Comparison of ENCODE assay signal across 1 cellular context in the genomic region with DNA sequence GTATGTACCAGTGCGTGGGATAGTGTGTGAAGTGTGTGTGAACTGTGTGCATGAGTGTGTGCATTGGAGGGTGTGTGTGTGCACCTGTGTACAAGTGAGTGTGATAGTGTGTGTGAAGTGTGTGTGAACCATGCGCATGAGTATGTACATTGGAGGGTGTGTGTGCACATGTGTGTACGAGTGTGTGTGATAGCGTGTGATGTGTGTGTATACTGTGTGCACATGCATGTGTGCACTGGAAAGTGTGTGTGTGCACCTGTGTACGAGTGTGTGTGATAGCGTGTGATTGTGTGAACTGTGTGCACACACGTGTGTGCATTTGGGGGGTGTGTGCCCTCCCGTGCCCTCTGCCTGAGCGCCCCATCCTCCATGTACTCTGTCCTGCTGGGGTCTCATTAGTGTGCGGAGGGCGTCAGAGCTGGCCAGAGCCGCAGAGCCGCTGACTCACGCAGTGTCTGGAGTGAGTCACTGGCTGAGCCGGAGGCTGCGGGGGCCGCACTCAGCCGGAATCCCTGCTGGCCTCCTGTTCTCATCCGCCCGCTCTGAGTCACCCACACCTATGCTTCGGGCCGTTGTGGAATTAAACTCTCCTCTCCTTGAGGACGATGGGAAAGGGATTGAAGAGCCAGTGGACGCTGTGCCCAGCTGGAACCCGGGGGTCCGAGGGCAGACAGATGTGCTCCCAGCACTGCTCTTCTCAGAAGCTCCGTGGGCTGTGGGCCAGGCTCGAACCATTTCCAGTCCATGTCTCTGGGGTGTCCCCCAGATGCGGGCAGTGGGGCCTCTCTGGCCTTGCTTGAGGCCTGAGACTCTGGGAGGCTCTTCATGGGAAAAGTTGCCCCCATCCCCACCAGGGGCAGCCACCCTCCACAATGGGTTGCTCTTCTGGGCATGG.
TF ChIP-seq lines count a peak whose summit lies in the region.

No MANE protein-coding gene starts in this region.

TF ChIP-seq in HEK293, 187 proteins besides CTCF, POLR2A, EP300 and RAD21 (continued from another document and continues in another):
- 0 out of 2 replicates have a peak, but pooled peaks have one; percentile 11 for TF ChIP-seq ZNF560 (tag by site-specific recombination; IDR thresholded peaks at IDR 0.05; ENCODE audit: borderline replicate concordance)
- TF ChIP-seq TRIM28 (IDR thresholded peaks at IDR 0.05; ENCODE audit: borderline replicate concordance, low read length) = peak; percentile 56; the same call in 1 of the 2 replicates
- no peak for TF ChIP-seq ZNF548 (tag by site-specific recombination; IDR thresholded peaks at IDR 0.05)
- no peak for TF ChIP-seq ZNF391 (tag by site-specific recombination; IDR thresholded peaks at IDR 0.05; ENCODE audit: borderline replicate concordance, low read depth)
- TF ChIP-seq ZNF132 (tag by site-specific recombination; IDR thresholded peaks at IDR 0.05; ENCODE audit: borderline replicate concordance) = no peak
- no peak for TF ChIP-seq ZNF704 (tag by site-specific recombination; IDR thresholded peaks at IDR 0.05)
- 0 out of 2 replicates have a peak, but pooled peaks have one; percentile 65 for TF ChIP-seq ZNF155 (tag by site-specific recombination; IDR thresholded peaks at IDR 0.05)
- peak; percentile 98 for TF ChIP-seq HIC1 (tag by site-specific recombination; IDR thresholded peaks at IDR 0.05)
- TF ChIP-seq ZIC2 (tag by site-specific recombination; IDR thresholded peaks at IDR 0.05) = peak; percentile 97
- TF ChIP-seq, protein P1, sequence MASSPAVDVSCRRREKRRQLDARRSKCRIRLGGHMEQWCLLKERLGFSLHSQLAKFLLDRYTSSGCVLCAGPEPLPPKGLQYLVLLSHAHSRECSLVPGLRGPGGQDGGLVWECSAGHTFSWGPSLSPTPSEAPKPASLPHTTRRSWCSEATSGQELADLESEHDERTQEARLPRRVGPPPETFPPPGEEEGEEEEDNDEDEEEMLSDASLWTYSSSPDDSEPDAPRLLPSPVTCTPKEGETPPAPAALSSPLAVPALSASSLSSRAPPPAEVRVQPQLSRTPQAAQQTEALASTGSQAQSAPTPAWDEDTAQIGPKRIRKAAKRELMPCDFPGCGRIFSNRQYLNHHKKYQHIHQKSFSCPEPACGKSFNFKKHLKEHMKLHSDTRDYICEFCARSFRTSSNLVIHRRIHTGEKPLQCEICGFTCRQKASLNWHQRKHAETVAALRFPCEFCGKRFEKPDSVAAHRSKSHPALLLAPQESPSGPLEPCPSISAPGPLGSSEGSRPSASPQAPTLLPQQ (tag by site-specific recombination; IDR thresholded peaks at IDR 0.05) = peak; percentile 51; the same call in 1 of the 2 replicates
- TF ChIP-seq MEIS1 (CRISPR knock-in tag; IDR thresholded peaks at IDR 0.05; ENCODE audit: borderline replicate concordance) = no peak
- TF ChIP-seq WT1 (tag by site-specific recombination; IDR thresholded peaks at IDR 0.05) = no peak
- no peak for TF ChIP-seq ZNF660 (tag by site-specific recombination; IDR thresholded peaks at IDR 0.05)
- TF ChIP-seq ZFP69B (tag by site-specific recombination; IDR thresholded peaks at IDR 0.05) = peak; percentile 34; the same call in 1 of the 2 replicates
- TF ChIP-seq ZNF214 (tag by site-specific recombination; IDR thresholded peaks at IDR 0.05; ENCODE audit: borderline replicate concordance) = no peak
- TF ChIP-seq ZNF324 (tag by site-specific recombination; IDR thresholded peaks at IDR 0.05) = no peak
- TF ChIP-seq, protein P2, sequence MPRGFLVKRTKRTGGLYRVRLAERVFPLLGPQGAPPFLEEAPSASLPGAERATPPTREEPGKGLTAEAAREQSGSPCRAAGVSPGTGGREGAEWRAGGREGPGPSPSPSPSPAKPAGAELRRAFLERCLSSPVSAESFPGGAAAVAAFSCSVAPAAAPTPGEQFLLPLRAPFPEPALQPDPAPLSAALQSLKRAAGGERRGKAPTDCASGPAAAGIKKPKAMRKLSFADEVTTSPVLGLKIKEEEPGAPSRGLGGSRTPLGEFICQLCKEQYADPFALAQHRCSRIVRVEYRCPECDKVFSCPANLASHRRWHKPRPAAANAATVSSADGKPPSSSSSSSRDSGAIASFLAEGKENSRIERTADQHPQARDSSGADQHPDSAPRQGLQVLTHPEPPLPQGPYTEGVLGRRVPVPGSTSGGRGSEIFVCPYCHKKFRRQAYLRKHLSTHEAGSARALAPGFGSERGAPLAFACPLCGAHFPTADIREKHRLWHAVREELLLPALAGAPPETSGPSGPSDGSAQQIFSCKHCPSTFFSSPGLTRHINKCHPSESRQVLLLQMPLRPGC (tag by site-specific recombination; IDR thresholded peaks at IDR 0.05) = peak; percentile 29; the same call in 1 of the 2 replicates
- peak; percentile 47 for TF ChIP-seq ZBTB8A (tag by site-specific recombination; IDR thresholded peaks at IDR 0.05)
- peak; percentile 25 for TF ChIP-seq KLF16 (tag by site-specific recombination; IDR thresholded peaks at IDR 0.05)
- TF ChIP-seq KLF17 (tag by site-specific recombination; IDR thresholded peaks at IDR 0.05) = peak; percentile 63; the same call in 1 of the 2 replicates
- TF ChIP-seq BCL11B (tag by site-specific recombination; IDR thresholded peaks at IDR 0.05; ENCODE audit: low read depth) = no peak
- 0 out of 2 replicates have a peak, but pooled peaks have one; percentile 18 for TF ChIP-seq ZNF133 (tag by site-specific recombination; IDR thresholded peaks at IDR 0.05)
- 0 out of 2 replicates have a peak, but pooled peaks have one; percentile 20 for TF ChIP-seq ZBTB20 (tag by site-specific recombination; IDR thresholded peaks at IDR 0.05)
- TF ChIP-seq ZNF184 (tag by site-specific recombination; IDR thresholded peaks at IDR 0.05) = 0 out of 2 replicates have a peak, but pooled peaks have one; percentile 62
- TF ChIP-seq, protein P3, sequence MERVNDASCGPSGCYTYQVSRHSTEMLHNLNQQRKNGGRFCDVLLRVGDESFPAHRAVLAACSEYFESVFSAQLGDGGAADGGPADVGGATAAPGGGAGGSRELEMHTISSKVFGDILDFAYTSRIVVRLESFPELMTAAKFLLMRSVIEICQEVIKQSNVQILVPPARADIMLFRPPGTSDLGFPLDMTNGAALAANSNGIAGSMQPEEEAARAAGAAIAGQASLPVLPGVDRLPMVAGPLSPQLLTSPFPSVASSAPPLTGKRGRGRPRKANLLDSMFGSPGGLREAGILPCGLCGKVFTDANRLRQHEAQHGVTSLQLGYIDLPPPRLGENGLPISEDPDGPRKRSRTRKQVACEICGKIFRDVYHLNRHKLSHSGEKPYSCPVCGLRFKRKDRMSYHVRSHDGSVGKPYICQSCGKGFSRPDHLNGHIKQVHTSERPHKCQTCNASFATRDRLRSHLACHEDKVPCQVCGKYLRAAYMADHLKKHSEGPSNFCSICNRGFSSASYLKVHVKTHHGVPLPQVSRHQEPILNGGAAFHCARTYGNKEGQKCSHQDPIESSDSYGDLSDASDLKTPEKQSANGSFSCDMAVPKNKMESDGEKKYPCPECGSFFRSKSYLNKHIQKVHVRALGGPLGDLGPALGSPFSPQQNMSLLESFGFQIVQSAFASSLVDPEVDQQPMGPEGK (tag by site-specific recombination; IDR thresholded peaks at IDR 0.05) = peak; percentile 54
- TF ChIP-seq BCL11A (tag by site-specific recombination; IDR thresholded peaks at IDR 0.05; ENCODE audit: low read depth) = 0 out of 2 replicates have a peak, but pooled peaks have one; percentile 59
- TF ChIP-seq ZNF138 (tag by site-specific recombination; IDR thresholded peaks at IDR 0.05; ENCODE audit: borderline replicate concordance) = no peak
- TF ChIP-seq GLIS2 (tag by site-specific recombination; IDR thresholded peaks at IDR 0.05) = peak; percentile 82
- no peak for TF ChIP-seq HOXA7 (CRISPR knock-in tag; IDR thresholded peaks at IDR 0.05; ENCODE audit: borderline replicate concordance)
- no peak for TF ChIP-seq SALL2 (tag by site-specific recombination; IDR thresholded peaks at IDR 0.05; ENCODE audit: borderline replicate concordance)
- no peak for TF ChIP-seq ZNF658 (tag by site-specific recombination; IDR thresholded peaks at IDR 0.05)
- peak; percentile 39; the same call in 1 of the 2 replicates for TF ChIP-seq KLF1 (tag by site-specific recombination; IDR thresholded peaks at IDR 0.05)
- peak; percentile 87 for TF ChIP-seq ZEB2 (tag by site-specific recombination; IDR thresholded peaks at IDR 0.05)
- TF ChIP-seq ZNF629 (tag by site-specific recombination; IDR thresholded peaks at IDR 0.05) = peak; percentile 73
- peak; percentile 36; the same call in 1 of the 2 replicates for TF ChIP-seq ZNF791 (tag by site-specific recombination; IDR thresholded peaks at IDR 0.05)
- TF ChIP-seq ZBTB17 (tag by site-specific recombination; IDR thresholded peaks at IDR 0.05) = 0 out of 2 replicates have a peak, but pooled peaks have one; percentile 38
- TF ChIP-seq, protein P4, sequence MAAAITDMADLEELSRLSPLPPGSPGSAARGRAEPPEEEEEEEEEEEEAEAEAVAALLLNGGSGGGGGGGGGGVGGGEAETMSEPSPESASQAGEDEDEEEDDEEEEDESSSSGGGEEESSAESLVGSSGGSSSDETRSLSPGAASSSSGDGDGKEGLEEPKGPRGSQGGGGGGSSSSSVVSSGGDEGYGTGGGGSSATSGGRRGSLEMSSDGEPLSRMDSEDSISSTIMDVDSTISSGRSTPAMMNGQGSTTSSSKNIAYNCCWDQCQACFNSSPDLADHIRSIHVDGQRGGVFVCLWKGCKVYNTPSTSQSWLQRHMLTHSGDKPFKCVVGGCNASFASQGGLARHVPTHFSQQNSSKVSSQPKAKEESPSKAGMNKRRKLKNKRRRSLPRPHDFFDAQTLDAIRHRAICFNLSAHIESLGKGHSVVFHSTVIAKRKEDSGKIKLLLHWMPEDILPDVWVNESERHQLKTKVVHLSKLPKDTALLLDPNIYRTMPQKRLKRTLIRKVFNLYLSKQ (tag by site-specific recombination; IDR thresholded peaks at IDR 0.05; ENCODE audit: borderline replicate concordance) = no peak
- TF ChIP-seq, protein P5, sequence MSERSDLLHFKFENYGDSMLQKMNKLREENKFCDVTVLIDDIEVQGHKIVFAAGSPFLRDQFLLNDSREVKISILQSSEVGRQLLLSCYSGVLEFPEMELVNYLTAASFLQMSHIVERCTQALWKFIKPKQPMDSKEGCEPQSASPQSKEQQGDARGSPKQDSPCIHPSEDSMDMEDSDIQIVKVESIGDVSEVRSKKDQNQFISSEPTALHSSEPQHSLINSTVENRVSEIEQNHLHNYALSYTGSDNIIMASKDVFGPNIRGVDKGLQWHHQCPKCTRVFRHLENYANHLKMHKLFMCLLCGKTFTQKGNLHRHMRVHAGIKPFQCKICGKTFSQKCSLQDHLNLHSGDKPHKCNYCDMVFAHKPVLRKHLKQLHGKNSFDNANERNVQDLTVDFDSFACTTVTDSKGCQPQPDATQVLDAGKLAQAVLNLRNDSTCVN (tag by site-specific recombination; optimal IDR thresholded peaks at IDR 0.05) = peak; percentile 21
- TF ChIP-seq, protein P6, sequence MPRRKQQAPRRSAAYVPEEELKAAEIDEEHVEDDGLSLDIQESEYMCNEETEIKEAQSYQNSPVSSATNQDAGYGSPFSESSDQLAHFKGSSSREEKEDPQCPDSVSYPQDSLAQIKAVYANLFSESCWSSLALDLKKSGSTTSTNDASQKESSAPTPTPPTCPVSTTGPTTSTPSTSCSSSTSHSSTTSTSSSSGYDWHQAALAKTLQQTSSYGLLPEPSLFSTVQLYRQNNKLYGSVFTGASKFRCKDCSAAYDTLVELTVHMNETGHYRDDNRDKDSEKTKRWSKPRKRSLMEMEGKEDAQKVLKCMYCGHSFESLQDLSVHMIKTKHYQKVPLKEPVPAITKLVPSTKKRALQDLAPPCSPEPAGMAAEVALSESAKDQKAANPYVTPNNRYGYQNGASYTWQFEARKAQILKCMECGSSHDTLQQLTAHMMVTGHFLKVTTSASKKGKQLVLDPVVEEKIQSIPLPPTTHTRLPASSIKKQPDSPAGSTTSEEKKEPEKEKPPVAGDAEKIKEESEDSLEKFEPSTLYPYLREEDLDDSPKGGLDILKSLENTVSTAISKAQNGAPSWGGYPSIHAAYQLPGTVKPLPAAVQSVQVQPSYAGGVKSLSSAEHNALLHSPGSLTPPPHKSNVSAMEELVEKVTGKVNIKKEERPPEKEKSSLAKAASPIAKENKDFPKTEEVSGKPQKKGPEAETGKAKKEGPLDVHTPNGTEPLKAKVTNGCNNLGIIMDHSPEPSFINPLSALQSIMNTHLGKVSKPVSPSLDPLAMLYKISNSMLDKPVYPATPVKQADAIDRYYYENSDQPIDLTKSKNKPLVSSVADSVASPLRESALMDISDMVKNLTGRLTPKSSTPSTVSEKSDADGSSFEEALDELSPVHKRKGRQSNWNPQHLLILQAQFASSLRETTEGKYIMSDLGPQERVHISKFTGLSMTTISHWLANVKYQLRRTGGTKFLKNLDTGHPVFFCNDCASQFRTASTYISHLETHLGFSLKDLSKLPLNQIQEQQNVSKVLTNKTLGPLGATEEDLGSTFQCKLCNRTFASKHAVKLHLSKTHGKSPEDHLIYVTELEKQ (tag by site-specific recombination; IDR thresholded peaks at IDR 0.05; ENCODE audit: borderline replicate concordance) = no peak
- TF ChIP-seq ZNF555 (tag by site-specific recombination; conservative IDR thresholded peaks at IDR 0.05) = no peak
- TF ChIP-seq EGR2 (tag by site-specific recombination; IDR thresholded peaks at IDR 0.05; ENCODE audit: low read depth) = peak; percentile 87
- TF ChIP-seq ZNF664 (tag by site-specific recombination; IDR thresholded peaks at IDR 0.05) = no peak
- TF ChIP-seq ZNF600 (tag by site-specific recombination; IDR thresholded peaks at IDR 0.05) = peak; percentile 95
